ENCODE assay signal across 8 cellular contexts in the genomic region with DNA sequence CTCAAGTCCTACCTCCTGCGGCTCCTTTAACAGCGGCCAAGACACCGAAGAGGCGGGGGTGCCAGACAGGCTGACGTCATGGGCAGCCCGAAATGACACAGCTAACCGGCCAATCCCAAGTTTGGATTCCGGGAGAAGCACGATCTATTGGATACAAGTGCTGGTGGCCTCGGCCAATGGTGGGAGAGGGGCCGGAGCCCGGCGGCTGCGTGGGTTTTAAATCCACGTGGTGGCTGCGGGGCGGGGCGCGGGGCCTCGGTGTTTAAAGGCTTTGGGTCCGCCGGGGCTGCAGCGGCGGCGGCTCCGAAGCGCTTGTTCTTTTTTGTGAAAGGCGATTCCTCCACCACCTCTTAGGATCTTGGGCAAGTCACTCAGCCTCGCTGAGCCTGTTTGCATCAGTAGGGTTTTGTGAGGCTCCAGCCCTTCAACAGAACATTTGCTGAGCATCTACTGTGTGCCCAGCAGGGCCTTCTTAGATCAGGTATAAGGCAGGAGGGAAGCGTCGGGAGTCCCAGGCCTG. TPM values are rescaled to one million over a fixed set of nuclear protein-coding genes. Genes with fewer than 3 reads are reported as not detected.
A peak's percentile ranks its signal among the peaks of the same experiment; 100 is the strongest.
DNase-seq lines count a peak whose midpoint lies in the region; ATAC-seq and TF ChIP-seq lines count a peak whose summit lies in the region.

No MANE protein-coding gene starts in this region.

- H3K4me3 ChIP-seq in duodenal mucosa (ENCODE audit: low read depth in 1 of 2, low read length in 2 of 2) = peak overlapping the region; percentile 52 to 63
- H3K4me3 ChIP-seq in right lobe of liver = no peak overlapping the region

- no peaks in the 10 kb centered on the region for H3K36me3 ChIP-seq in duodenal mucosa (ENCODE audit: control insufficient read depth in 1 of 2, insufficient read depth in 2 of 2, low read length in 2 of 2)
- H3K36me3 ChIP-seq in right lobe of liver = no peaks in the 10 kb centered on the region

- no peak for TF ChIP-seq CTCF in activated CD8-positive, alpha-beta T cell treated with anti-CD3 and anti-CD28 coated beads for 36 hours (IDR thresholded peaks at IDR 0.05)
- TF ChIP-seq CTCF in right lobe of liver (IDR thresholded peaks at IDR 0.05) = no peak

- CTCF ChIA-PET in activated CD8-positive, alpha-beta T cell treated with anti-CD3 and anti-CD28 coated beads for 36 hours (lab: Charles Lee) = interaction anchor here (1.0 to 1.2 kb wide), 2 partner anchors 8 to 45 kb away, joined by 3 to 5 read pairs; a partner anchor contains a TSS

- no peaks in the 10 kb centered on the region for H3K36me3 Mint-ChIP-seq in activated CD8-positive, alpha-beta T cell treated with anti-CD3 and anti-CD28 coated beads for 36 hours (ENCODE audit: low read depth)

- H3K4me3 Mint-ChIP-seq in activated CD8-positive, alpha-beta T cell treated with anti-CD3 and anti-CD28 coated beads for 36 hours = peak overlapping the region; percentile 64

- H3K9me3 ChIP-seq in duodenal mucosa (ENCODE audit: control insufficient read depth in 1 of 2, low read length in 2 of 2) = no peaks in the 10 kb centered on the region
- no peaks in the 10 kb centered on the region for H3K9me3 ChIP-seq in right lobe of liver

- H3K4me1 Mint-ChIP-seq in activated CD8-positive, alpha-beta T cell treated with anti-CD3 and anti-CD28 coated beads for 36 hours (ENCODE audit: low read depth) = peaks cover 6% of the 10 kb centered on the region

- intact Hi-C loops in activated CD8-positive, alpha-beta T cell treated with anti-CD3 and anti-CD28 coated beads for 36 hours (cut with micrococcal nuclease) = no loop called here
- intact Hi-C loops in right lobe of liver (cut with DNase I) = no loop called here

- H3K27me3 Mint-ChIP-seq in activated CD8-positive, alpha-beta T cell treated with anti-CD3 and anti-CD28 coated beads for 36 hours = peaks cover under 1% of the 10 kb centered on the region

- peaks cover 3 to 9% of the 10 kb centered on the region in 2 donors for H3K27me3 ChIP-seq in duodenal mucosa (ENCODE audit: control insufficient read depth in 1 of 2, insufficient read depth in 2 of 2, low read length in 2 of 2)
- H3K27me3 ChIP-seq in right lobe of liver = peaks cover 0 to 5% of the 10 kb centered on the region in 2 donors

- peaks cover 10 to 11% of the 10 kb centered on the region in 2 donors for H3K4me1 ChIP-seq in duodenal mucosa (ENCODE audit: control insufficient read depth in 1 of 2, insufficient read depth in 2 of 2, low read length in 2 of 2)
- H3K4me1 ChIP-seq in right lobe of liver = no peaks in the 10 kb centered on the region

- WGBS in right lobe of liver (ENCODE audit: insufficient coverage, low coverage, low lambda C conversion rate, missing lambda C conversion rate) = 3% methylated on average over 18 of the region's 31 CpGs

- H3K9ac ChIP-seq in duodenal mucosa (ENCODE audit: low read depth in 1 of 2, low read length in 2 of 2) = peak overlapping the region in 1 of 2 donors; percentile 18

- peak; percentile 98 for DNase-seq in Ammon's horn (ENCODE audit: low spot score)
- peak; percentile 97 to 99 for DNase-seq in NCI-H526 (lab: John Stamatoyannopoulos, UW)
- peak; percentile 96 for DNase-seq in activated CD8-positive, alpha-beta T cell treated with anti-CD3 and anti-CD28 coated beads for 36 hours
- peak; percentile 87 to 91 (median 89) for DNase-seq in right lobe of liver
- DNase-seq in stimulated activated CD4-positive, alpha-beta T cell treated with anti-CD3 and anti-CD28 coated beads, Interleukin-4, amount 100 ng/mL, for 1 hour = peak; percentile 89

- ATAC-seq in GM19328 (IDR thresholded peaks at IDR 0.05; ENCODE audit: unreplicated experiment) (peak; percentile 94), HG03442 (IDR thresholded peaks at IDR 0.05; ENCODE audit: unreplicated experiment) (peak; percentile 96), right lobe of liver (peak; percentile 93 to 99 (median 97))
- peak; percentile 100 for ATAC-seq in activated CD8-positive, alpha-beta T cell treated with anti-CD3 and anti-CD28 coated beads for 36 hours

- H3K9me3 Mint-ChIP-seq in activated CD8-positive, alpha-beta T cell treated with anti-CD3 and anti-CD28 coated beads for 36 hours = no peaks in the 10 kb centered on the region

- POLR2A ChIA-PET in activated CD8-positive, alpha-beta T cell treated with anti-CD3 and anti-CD28 coated beads for 36 hours (lab: Charles Lee) = no interaction called here

- no peak overlapping the region for H3K27ac ChIP-seq in duodenal mucosa (ENCODE audit: low read depth, low read length)
- no peak overlapping the region for H3K27ac ChIP-seq in right lobe of liver

- TF ChIP-seq POLR2A in right lobe of liver (IDR thresholded peaks at IDR 0.05) = no peak

- no peak overlapping the region for H3K27ac Mint-ChIP-seq in activated CD8-positive, alpha-beta T cell treated with anti-CD3 and anti-CD28 coated beads for 36 hours

RNA-seq across cellular contexts. Expression of a gene that starts 8.7 kb away (rescaled TPM):
- 1 to 10 TPM; 1.7 to 2.0 TPM for total RNA-seq in activated CD8-positive, alpha-beta T cell treated with anti-CD3 and anti-CD28 coated beads for 36 hours
- 1 to 10 TPM in 4 of 6 experiments, under 1 TPM in 2; 0.50 to 2.3 (median 1.4) TPM for total RNA-seq in right lobe of liver

Comparison
In these comparisons a context has a peak if more than half of its experiments do, and no peak if none do; other contexts are left out.
1. H3K4me3 ChIP-seq: peak in duodenal mucosa (2 of 2); none in right lobe of liver (0 of 3).
2. Peak in every context shown above with its lines, with median percentiles within 50 percentile points of each other: DNase-seq and ATAC-seq.